Comparison of ENCODE assay signal across 8 cellular contexts in genomic region chr1:94045465-94046056, GRCh38.
DNase-seq lines count a peak whose midpoint lies in the region; ATAC-seq and TF ChIP-seq lines count a peak whose summit lies in the region.

No MANE protein-coding gene starts in this region.

- peak overlapping the region in 6 of 7 donors; percentile 9 to 74 (median 59) for H3K4me3 Mint-ChIP-seq in CD8-positive, alpha-beta memory T cell
- H3K4me3 Mint-ChIP-seq in activated naive CD8-positive, alpha-beta T cell treated with anti-CD3 and anti-CD28 coated beads, Interleukin-2, amount 10 ng/mL, durations not matched to agents 7 days and 5 days = peak overlapping the region; percentile 51

- peak; percentile 71 to 98 (median 83) for TF ChIP-seq CTCF in HCT116 (IDR thresholded peaks at IDR 0.05 in 2 of 3, conservative IDR thresholded peaks at IDR 0.05 in 1 of 3; ENCODE audit: borderline replicate concordance in 1 of 3, insufficient read depth in 1 of 3, low read depth in 2 of 3, low read length in 2 of 3)
- peak; percentile 66 for TF ChIP-seq CTCF in OCI-LY7 (conservative IDR thresholded peaks at IDR 0.05; ENCODE audit: low read length)
- no peak for TF ChIP-seq CTCF in omental fat pad (IDR thresholded peaks at IDR 0.05)

- H4K20me1 ChIP-seq in HCT116 (ENCODE audit: insufficient read depth) (no peaks in the 10 kb centered on the region), OCI-LY7 (ENCODE audit: insufficient read depth, low read length) (no peaks in the 10 kb centered on the region)

- RAD21 ChIA-PET in HCT116 (lab: Charles Lee; ENCODE audit: low non-redundant PET in 1 of 2, low total read pairs in 2 of 2, uncharacterized antibody in 2 of 2, unreplicated experiment in 2 of 2) = interaction anchor here (0.6 to 2.6 kb wide), 8 partner anchors 18 to 290 kb away, joined by 3 to 22 read pairs (median 4); no protein-coding TSS in a partner anchor

- no TSS peak for BruUV-seq in HCT116 (replicated peaks; lab: Mats Ljungman, UMichigan)
- BruUV-seq in OCI-LY7 (replicated peaks; lab: Mats Ljungman, UMichigan) = no TSS peak

- POLR2A ChIA-PET in CD8-positive, alpha-beta memory T cell (lab: Charles Lee) = no interaction called here
- POLR2A ChIA-PET in HCT116 (lab: Charles Lee) (interaction anchor here (0.6 to 2.4 kb wide), 8 partner anchors 14 to 290 kb away, joined by 3 to 8 read pairs (median 4); partner anchors contain the start of gene ARHGAP29), OCI-LY7 (lab: Charles Lee) (interaction anchor here (0.7 kb wide), 1 partner anchor 1959 kb away, joined by 5 read pairs; no protein-coding TSS in a partner anchor)
- POLR2A ChIA-PET in activated naive CD8-positive, alpha-beta T cell treated with anti-CD3 and anti-CD28 coated beads, Interleukin-2, amount 10 ng/mL, durations not matched to agents 7 days and 5 days (lab: Charles Lee) = no interaction called here

- intact Hi-C loops in HCT116 (cut with micrococcal nuclease) (loop anchor here (1.0 to 5.0 kb wide), 2 partner anchors 192 to 291 kb away; partner anchors contain the start of gene ARHGAP29), OCI-LY7 (cut with micrococcal nuclease; ENCODE audit: unreplicated experiment) (no loop called here), Right ventricle myocardium inferior (cut with DNase I) (loop anchor here (2.0 kb wide), 2 partner anchors 191 to 281 kb away; partner anchors contain the start of gene ARHGAP29)

- TF ChIP-seq POLR2A in HCT116 (IDR thresholded peaks at IDR 0.05; ENCODE audit: borderline replicate concordance, extremely low read depth, insufficient read depth, insufficient read length) = no peak

- peak in 1 of 5 donors; percentile 14 for DNase-seq in CD8-positive, alpha-beta memory T cell
- peak; percentile 91 for DNase-seq in HCT116 (ENCODE audit: low read depth, low spot score)
- no peak for DNase-seq in OCI-LY7 (ENCODE audit: low spot score)
- DNase-seq in activated naive CD8-positive, alpha-beta T cell treated with anti-CD3 and anti-CD28 coated beads, Interleukin-2, amount 10 ng/mL, durations not matched to agents 7 days and 5 days = peak; percentile 61
- peak; percentile 96 for DNase-seq in Right ventricle myocardium inferior (ENCODE audit: missing footprints)
- DNase-seq in omental fat pad (ENCODE audit: low spot score) = peak; percentile 49

- peak overlapping the region; percentile 63 for H3K4me2 ChIP-seq in HCT116 (ENCODE audit: low read length)
- no peak overlapping the region for H3K4me2 ChIP-seq in OCI-LY7 (ENCODE audit: low read length)

- no peaks in the 10 kb centered on the region for H3K36me3 Mint-ChIP-seq in CD8-positive, alpha-beta memory T cell
- no peaks in the 10 kb centered on the region for H3K36me3 Mint-ChIP-seq in activated naive CD8-positive, alpha-beta T cell treated with anti-CD3 and anti-CD28 coated beads, Interleukin-2, amount 10 ng/mL, durations not matched to agents 7 days and 5 days

- TF ChIP-seq RAD21 in HCT116 (IDR thresholded peaks at IDR 0.05; ENCODE audit: low read depth) = peak; percentile 86

- H3K4me3 ChIP-seq in CD8-positive, alpha-beta memory T cell (ENCODE audit: low read length) = no peak overlapping the region
- H3K4me3 ChIP-seq in HCT116 (replicated peaks in 1 of 2; ENCODE audit: low read depth in 1 of 2, low read length in 2 of 2) = no peak overlapping the region
- H3K4me3 ChIP-seq in OCI-LY7 (ENCODE audit: low read depth, low read length, poor library complexity, severe bottlenecking) = no peak overlapping the region

- H3K9me2 ChIP-seq in HCT116 (ENCODE audit: insufficient read depth) (no peaks in the 10 kb centered on the region), OCI-LY7 (ENCODE audit: insufficient read depth, low read length) (no peaks in the 10 kb centered on the region)

- H3K4me1 Mint-ChIP-seq in CD8-positive, alpha-beta memory T cell = peaks cover 3 to 11% (median 6%) of the 10 kb centered on the region in 3 donors
- peaks cover 4% of the 10 kb centered on the region for H3K4me1 Mint-ChIP-seq in activated naive CD8-positive, alpha-beta T cell treated with anti-CD3 and anti-CD28 coated beads, Interleukin-2, amount 10 ng/mL, durations not matched to agents 7 days and 5 days

- no peaks in the 10 kb centered on the region for H3K9me3 ChIP-seq in CD8-positive, alpha-beta memory T cell (ENCODE audit: low read length)
- no peaks in the 10 kb centered on the region for H3K9me3 ChIP-seq in HCT116 (ENCODE audit: control insufficient read depth in 1 of 2, insufficient read depth in 1 of 2, low read depth in 1 of 2, low read length in 2 of 2)
- H3K9me3 ChIP-seq in OCI-LY7 (ENCODE audit: low read length) = no peaks in the 10 kb centered on the region

- H3K79me2 ChIP-seq in HCT116 (ENCODE audit: insufficient read depth, low read length) = no peaks in the 10 kb centered on the region
- H3K79me2 ChIP-seq in OCI-LY7 (ENCODE audit: insufficient read depth, low read depth, low read length) = no peaks in the 10 kb centered on the region

- H3K27ac Mint-ChIP-seq in CD8-positive, alpha-beta memory T cell = no peak overlapping the region
- H3K27ac Mint-ChIP-seq in activated naive CD8-positive, alpha-beta T cell treated with anti-CD3 and anti-CD28 coated beads, Interleukin-2, amount 10 ng/mL, durations not matched to agents 7 days and 5 days = no peak overlapping the region

- ATAC-seq in HCT116 (peak; percentile 93), Right ventricle myocardium inferior (peak; percentile 94), omental fat pad (ENCODE audit: low FRiP score) (peak; percentile 80), HG02973 (IDR thresholded peaks at IDR 0.05; ENCODE audit: unreplicated experiment) (no peak), HG02571 (IDR thresholded peaks at IDR 0.05; ENCODE audit: unreplicated experiment) (no peak)
- ATAC-seq in activated naive CD8-positive, alpha-beta T cell treated with anti-CD3 and anti-CD28 coated beads, Interleukin-2, amount 10 ng/mL, durations not matched to agents 7 days and 5 days (ENCODE audit: low read depth) = peak; percentile 58

- H3K4me1 ChIP-seq in CD8-positive, alpha-beta memory T cell (ENCODE audit: insufficient read depth, low read length) = no peaks in the 10 kb centered on the region
- H3K4me1 ChIP-seq in HCT116 (ENCODE audit: control insufficient read depth in 1 of 2, insufficient read depth in 2 of 2, low read length in 2 of 2) = peaks cover 16 to 20% of the 10 kb centered on the region in 2 experiments; a peak in 3 of 4 replicates
- H3K4me1 ChIP-seq in OCI-LY7 (ENCODE audit: insufficient read depth, low read length, poor library complexity, severe bottlenecking) = no peaks in the 10 kb centered on the region

- H3K9ac ChIP-seq in HCT116 (ENCODE audit: low read length) = no peak overlapping the region

- H2AFZ ChIP-seq in HCT116 (ENCODE audit: low read depth, low read length, poor library complexity, severe bottlenecking) = peak overlapping the region; percentile 90
- H2AFZ ChIP-seq in OCI-LY7 (ENCODE audit: low read length) = no peak overlapping the region

- CTCF ChIA-PET in CD8-positive, alpha-beta memory T cell (lab: Charles Lee) = interaction anchor here (0.8 kb wide), 1 partner anchor 760 kb away, joined by 3 read pairs; no protein-coding TSS in a partner anchor
- CTCF ChIA-PET in HCT116 (lab: Charles Lee) = interaction anchor here (0.6 to 21.2 kb wide), 15 partner anchors 10 to 418 kb away, joined by 3 to 338 read pairs (median 5); no protein-coding TSS in a partner anchor
- CTCF ChIA-PET in OCI-LY7 (lab: Charles Lee; ENCODE audit: unreplicated experiment) = no interaction called here

- no peaks in the 10 kb centered on the region for H3K36me3 ChIP-seq in CD8-positive, alpha-beta memory T cell (ENCODE audit: insufficient read depth, low read length)
- H3K36me3 ChIP-seq in HCT116 (ENCODE audit: control insufficient read depth in 1 of 2, insufficient read depth in 2 of 2, low read length in 2 of 2) (no peaks in the 10 kb centered on the region), OCI-LY7 (ENCODE audit: insufficient read depth, low read length) (no peaks in the 10 kb centered on the region)

- no peak overlapping the region for H3K27ac ChIP-seq in CD8-positive, alpha-beta memory T cell (ENCODE audit: low read depth, low read length)
- H3K27ac ChIP-seq in HCT116 (ENCODE audit: low read depth, low read length) (peak overlapping the region; percentile 27; the same call in 1 of the 2 replicates), OCI-LY7 (ENCODE audit: low read depth, low read length, poor library complexity, severe bottlenecking) (no peak overlapping the region)

- H3K27me3 ChIP-seq in CD8-positive, alpha-beta memory T cell (ENCODE audit: insufficient read depth, low read length, poor library complexity, severe bottlenecking) = no peaks in the 10 kb centered on the region
- H3K27me3 ChIP-seq in HCT116 (ENCODE audit: insufficient read depth, low read length) = no peaks in the 10 kb centered on the region

- peaks cover 19 to 37% of the 10 kb centered on the region in 2 donors for H3K27me3 Mint-ChIP-seq in CD8-positive, alpha-beta memory T cell
- H3K27me3 Mint-ChIP-seq in activated naive CD8-positive, alpha-beta T cell treated with anti-CD3 and anti-CD28 coated beads, Interleukin-2, amount 10 ng/mL, durations not matched to agents 7 days and 5 days = peaks cover 4% of the 10 kb centered on the region

- H3K9me3 Mint-ChIP-seq in CD8-positive, alpha-beta memory T cell = no peaks in the 10 kb centered on the region
- no peaks in the 10 kb centered on the region for H3K9me3 Mint-ChIP-seq in activated naive CD8-positive, alpha-beta T cell treated with anti-CD3 and anti-CD28 coated beads, Interleukin-2, amount 10 ng/mL, durations not matched to agents 7 days and 5 days

TF ChIP-seq in HCT116, 20 proteins besides CTCF, POLR2A, EP300 and RAD21 (continues in another document):
- TF ChIP-seq, protein P1, sequence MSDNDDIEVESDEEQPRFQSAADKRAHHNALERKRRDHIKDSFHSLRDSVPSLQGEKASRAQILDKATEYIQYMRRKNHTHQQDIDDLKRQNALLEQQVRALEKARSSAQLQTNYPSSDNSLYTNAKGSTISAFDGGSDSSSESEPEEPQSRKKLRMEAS (IDR thresholded peaks at IDR 0.05) = peak; percentile 82
- TF ChIP-seq TCF7L2 (IDR thresholded peaks at IDR 0.05; ENCODE audit: borderline replicate concordance, extremely low read depth, insufficient read depth, insufficient read length) (peak; percentile 64), CBX3 (IDR thresholded peaks at IDR 0.05; ENCODE audit: low read depth) (peak; percentile 60; the same call in 1 of the 2 replicates)

Comparison
In these comparisons a context has a peak if more than half of its experiments do, and no peak if none do; other contexts are left out.
1. ATAC-seq: peak in HCT116 (single experiment), activated naive CD8-positive, alpha-beta T cell treated with anti-CD3 and anti-CD28 coated beads, Interleukin-2, amount 10 ng/mL, durations not matched to agents 7 days and 5 days (single experiment), Right ventricle myocardium inferior (single experiment) and omental fat pad (single experiment); none in HG02973 (single experiment) and HG02571 (single experiment).
2. CTCF ChIP-seq: peak in HCT116 (3 of 3) and OCI-LY7 (single experiment); none in omental fat pad (0 of 3).
3. POLR2A ChIA-PET loops: an anchor here in HCT116 (0.6 to 2.4 kb wide) and OCI-LY7 (0.7 kb wide); none called in CD8-positive, alpha-beta memory T cell and activated naive CD8-positive, alpha-beta T cell treated with anti-CD3 and anti-CD28 coated beads, Interleukin-2, amount 10 ng/mL, durations not matched to agents 7 days and 5 days.